8 cellular contexts compared by ENCODE assay signal in the genomic region with DNA sequence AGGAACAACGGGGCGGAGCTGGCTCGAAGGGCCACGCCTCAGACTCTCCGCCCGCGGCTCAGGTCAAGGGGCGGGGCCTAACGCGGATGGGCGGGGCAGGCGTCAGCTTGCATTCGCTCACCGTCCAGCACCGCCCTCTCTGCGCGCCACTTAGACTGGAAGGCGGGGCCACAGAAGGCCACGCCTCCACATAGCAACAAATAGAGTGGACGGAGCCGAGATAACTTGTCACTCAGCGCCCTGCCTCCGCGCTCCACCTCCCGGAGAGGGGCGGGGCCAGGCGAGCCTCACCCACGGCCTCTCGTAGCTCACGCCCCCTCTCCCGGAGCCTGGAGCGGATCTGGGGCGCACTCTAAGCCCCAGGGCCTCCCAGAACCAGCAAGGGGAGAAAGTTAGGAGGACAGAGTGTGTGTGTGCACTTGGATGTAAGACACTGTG. TPM values are rescaled to one million over a fixed set of nuclear protein-coding genes. Genes with fewer than 3 reads are reported as not detected.
A peak's percentile ranks its signal among the peaks of the same experiment; 100 is the strongest.
DNase-seq lines count a peak whose midpoint lies in the region; ATAC-seq and TF ChIP-seq lines count a peak whose summit lies in the region.

No MANE protein-coding gene starts in this region.

- H3K27ac Mint-ChIP-seq in activated T-cell treated with anti-CD3 and anti-CD28 coated beads, Interleukin-2, amount 50 U/mL, for 72 hours = peak overlapping the region; percentile 77

- peaks cover 8% of the 10 kb centered on the region for H3F3A ChIP-seq in GM23248 (ENCODE audit: insufficient read depth)

- peaks cover 14% of the 10 kb centered on the region for H3K27me3 Mint-ChIP-seq in activated T-cell treated with anti-CD3 and anti-CD28 coated beads, Interleukin-2, amount 50 U/mL, for 72 hours (ENCODE audit: low read depth)

- no peaks in the 10 kb centered on the region for H3K9me2 ChIP-seq in GM23248 (ENCODE audit: insufficient read depth)

- H3K79me2 ChIP-seq in GM23248 (ENCODE audit: insufficient read depth) = no peaks in the 10 kb centered on the region

- no peaks in the 10 kb centered on the region for H3K9me3 ChIP-seq in GM23248 (ENCODE audit: low read depth)
- H3K9me3 ChIP-seq in KOPT-K1 (ENCODE audit: insufficient read depth, low read length, poor library complexity, severe bottlenecking) = no peaks in the 10 kb centered on the region
- H3K9me3 ChIP-seq in Panc1 (ENCODE audit: control insufficient read depth, insufficient read depth, low read depth, low read length) = no peaks in the 10 kb centered on the region
- no peaks in the 10 kb centered on the region for H3K9me3 ChIP-seq in muscle layer of duodenum (ENCODE audit: control insufficient read depth in 1 of 2, low read length in 2 of 2)

- H3K4me2 ChIP-seq in GM23248 (ENCODE audit: unreplicated experiment) = peak overlapping the region; percentile 78

- peaks cover 4 to 5% of the 10 kb centered on the region in 2 donors for H3K36me3 Mint-ChIP-seq in activated T-cell treated with anti-CD3 and anti-CD28 coated beads, Interleukin-2, amount 50 U/mL, for 72 hours (ENCODE audit: insufficient read depth in 2 of 2)

- peak; percentile 96 for ATAC-seq in Panc1
- ATAC-seq in activated T-cell treated with anti-CD3 and anti-CD28 coated beads, Interleukin-2, amount 50 U/mL, for 72 hours (replicated peaks in 1 of 2) = peak; percentile 81 to 84
- peak; percentile 92 for ATAC-seq in esophagus mucosa

- H3K4me3 ChIP-seq in GM23248 = peak overlapping the region; percentile 79
- H3K4me3 ChIP-seq in Panc1 (ENCODE audit: low read depth in 2 of 2, low read length in 2 of 2) = peak overlapping the region; percentile 68 to 82
- peak overlapping the region; percentile 73 to 81 for H3K4me3 ChIP-seq in muscle layer of duodenum (ENCODE audit: low read depth in 1 of 2, low read length in 2 of 2)

- CTCF ChIA-PET in Panc1 (lab: Charles Lee) = no interaction called here

- H3K36me3 ChIP-seq in GM23248 (ENCODE audit: low read depth) = no peaks in the 10 kb centered on the region
- no peaks in the 10 kb centered on the region for H3K36me3 ChIP-seq in KOPT-K1 (ENCODE audit: insufficient read depth, low read length)
- H3K36me3 ChIP-seq in Panc1 (ENCODE audit: control insufficient read depth, insufficient read depth, low read length) = no peaks in the 10 kb centered on the region; the same call in 1 of the 2 replicates
- no peaks in the 10 kb centered on the region for H3K36me3 ChIP-seq in muscle layer of duodenum (ENCODE audit: control insufficient read depth in 1 of 2, insufficient read depth in 2 of 2, low read length in 2 of 2)

- WGBS in GM23248 (ENCODE audit: low coverage in 1 of 2, low lambda C conversion rate in 2 of 2, missing lambda C conversion rate in 2 of 2), 2 experiments = 0 to 2% methylated on average over 18 to 29 of the region's 33 CpGs

- H3K4me1 Mint-ChIP-seq in activated T-cell treated with anti-CD3 and anti-CD28 coated beads, Interleukin-2, amount 50 U/mL, for 72 hours (ENCODE audit: low read depth) = peaks cover 46% of the 10 kb centered on the region

- DNase-seq in DMS53 (lab: John Stamatoyannopoulos, UW) (peak; percentile 99), GM23248 (peak; percentile 99), Panc1 (ENCODE audit: low read depth, low spot score) (peak; percentile 92)
- DNase-seq in activated T-cell treated with anti-CD3 and anti-CD28 coated beads, Interleukin-2, amount 50 U/mL, for 72 hours = peak; percentile 100
- DNase-seq in stimulated activated CD8-positive, alpha-beta memory T cell treated with anti-CD3 and anti-CD28 coated beads, Interleukin-7, amount 100 ng/mL, for 1 hour (ENCODE audit: low read depth in 2 of 2) = peak; percentile 98 to 99

- peak overlapping the region; percentile 84 to 92 for H3K4me3 Mint-ChIP-seq in activated T-cell treated with anti-CD3 and anti-CD28 coated beads, Interleukin-2, amount 50 U/mL, for 72 hours

- H3K27ac ChIP-seq in GM23248 (peak overlapping the region; percentile 88), KOPT-K1 (ENCODE audit: low read depth, low read length, poor library complexity, severe bottlenecking) (peak overlapping the region; percentile 26), Panc1 (ENCODE audit: low read length) (peak overlapping the region; percentile 82; the same call in 1 of the 2 replicates), muscle layer of duodenum (ENCODE audit: low read length) (peak overlapping the region; percentile 97)

- peak overlapping the region; percentile 92 for H3K9ac ChIP-seq in GM23248

- peak overlapping the region; percentile 87 for H2AFZ ChIP-seq in GM23248

- H3K4me1 ChIP-seq in GM23248 (ENCODE audit: insufficient read depth) = peaks cover 22% of the 10 kb centered on the region
- peaks cover 10% of the 10 kb centered on the region; the same call in 1 of the 2 replicates for H3K4me1 ChIP-seq in Panc1 (ENCODE audit: control insufficient read depth, insufficient read depth, low read length)
- H3K4me1 ChIP-seq in muscle layer of duodenum (ENCODE audit: control insufficient read depth in 1 of 2, insufficient read depth in 2 of 2, low read length in 2 of 2) = peaks cover 13 to 32% of the 10 kb centered on the region in 2 donors

- intact Hi-C loops in Panc1 (cut with micrococcal nuclease; ENCODE audit: unreplicated experiment) = no loop called here

- no peaks in the 10 kb centered on the region for H3K27me3 ChIP-seq in GM23248 (replicated peaks; ENCODE audit: insufficient read depth)
- no peaks in the 10 kb centered on the region for H3K27me3 ChIP-seq in Panc1 (ENCODE audit: control insufficient read depth, insufficient read depth, low read length)
- H3K27me3 ChIP-seq in muscle layer of duodenum (ENCODE audit: low read depth, low read length) = no peaks in the 10 kb centered on the region

- no peaks in the 10 kb centered on the region for H4K20me1 ChIP-seq in GM23248 (ENCODE audit: insufficient read depth)

- H3K9me3 Mint-ChIP-seq in activated T-cell treated with anti-CD3 and anti-CD28 coated beads, Interleukin-2, amount 50 U/mL, for 72 hours = no peaks in the 10 kb centered on the region

- BruUV-seq in Panc1 (replicated peaks; lab: Mats Ljungman, UMichigan) = no TSS peak

- no peak for TF ChIP-seq CTCF in Panc1 (IDR thresholded peaks at IDR 0.05)

- in situ Hi-C loops in GM23248 (cut with MboI) (no loop called here), Panc1 (cut with HindIII; ENCODE audit: low pct_unique_long_range_greater_than_20kb, low sequenced_read_pairs) (no loop called here)

- POLR2A ChIA-PET in Panc1 (lab: Charles Lee) = interaction anchor here (0.5 kb wide), 1 partner anchor 185 kb away, joined by 3 read pairs; no protein-coding TSS in a partner anchor

RNA-seq across cellular contexts. Expression of gene BLVRB, which starts 0.3 kb away (rescaled TPM):
- 50.7 and 71.1 TPM in 2 replicates for total RNA-seq in GM23248 (2014; rRNA removed; shearing (Covaris generic))
- polyA plus RNA-seq in GM23248 (2016; fragmentation: Nextera tagmentation; extraction: Ambion mirVana) = 52.7 and 56.9 TPM in 2 replicates
- total RNA-seq in Panc1 (2021; ENCODE audit: unreplicated experiment) = 45.6 TPM
- 105 TPM for polyA plus RNA-seq in Panc1 (2012; ENCODE audit: insufficient read length)
- total RNA-seq in activated T-cell treated with anti-CD3 and anti-CD28 coated beads, Interleukin-2, amount 50 U/mL, for 72 hours = 10 to 100 TPM; 40.7 to 51.0 TPM
- 119 TPM for total RNA-seq in esophagus mucosa

RNA-seq across cellular contexts. Expression of gene SPTBN4, which starts 1.0 kb away (rescaled TPM):
- total RNA-seq in GM23248 (2014; rRNA removed; shearing (Covaris generic)) = 2.1 and 2.8 TPM in 2 replicates
- 0.24 and 0.69 TPM in 2 replicates for polyA plus RNA-seq in GM23248 (2016; fragmentation: Nextera tagmentation; extraction: Ambion mirVana)
- total RNA-seq in Panc1 (2021; ENCODE audit: unreplicated experiment) (1.2 TPM), esophagus mucosa (0.20 TPM)
- 0.98 TPM for polyA plus RNA-seq in Panc1 (2012; ENCODE audit: insufficient read length)
- 1 to 10 TPM; 2.2 to 4.8 TPM for total RNA-seq in activated T-cell treated with anti-CD3 and anti-CD28 coated beads, Interleukin-2, amount 50 U/mL, for 72 hours

RNA-seq across cellular contexts. Expression of gene SERTAD3, which starts 21.7 kb away (rescaled TPM):
- 21.8 and 37.9 TPM in 2 replicates for total RNA-seq in GM23248 (2014; rRNA removed; shearing (Covaris generic))
- 40.7 and 41.2 TPM in 2 replicates for polyA plus RNA-seq in GM23248 (2016; fragmentation: Nextera tagmentation; extraction: Ambion mirVana)
- total RNA-seq in Panc1 (2021; ENCODE audit: unreplicated experiment) (35.7 TPM), esophagus mucosa (20.7 TPM)
- 39.6 TPM for polyA plus RNA-seq in Panc1 (2012; ENCODE audit: insufficient read length)
- 10 to 100 TPM; 12.6 to 16.3 TPM for total RNA-seq in activated T-cell treated with anti-CD3 and anti-CD28 coated beads, Interleukin-2, amount 50 U/mL, for 72 hours

RNA-seq across cellular contexts. Expression of gene SERTAD1, which starts 40.0 kb away (rescaled TPM):
- 31.7 and 40.2 TPM in 2 replicates for total RNA-seq in GM23248 (2014; rRNA removed; shearing (Covaris generic))
- 34.5 and 36.2 TPM in 2 replicates for polyA plus RNA-seq in GM23248 (2016; fragmentation: Nextera tagmentation; extraction: Ambion mirVana)
- total RNA-seq in Panc1 (2021; ENCODE audit: unreplicated experiment) (13.4 TPM), esophagus mucosa (14.7 TPM)
- 13.7 TPM for polyA plus RNA-seq in Panc1 (2012; ENCODE audit: insufficient read length)
- total RNA-seq in activated T-cell treated with anti-CD3 and anti-CD28 coated beads, Interleukin-2, amount 50 U/mL, for 72 hours = 10 to 100 TPM; 12.9 to 16.9 TPM

RNA-seq across cellular contexts. Expression of gene PRX, which starts 52.6 kb away (rescaled TPM):
- total RNA-seq in GM23248 (2014; rRNA removed; shearing (Covaris generic)) = 3.8 and 4.0 TPM in 2 replicates
- polyA plus RNA-seq in GM23248 (2016; fragmentation: Nextera tagmentation; extraction: Ambion mirVana) = 0.52 and 0.54 TPM in 2 replicates
- total RNA-seq in Panc1 (2021; ENCODE audit: unreplicated experiment) = 3.4 TPM
- polyA plus RNA-seq in Panc1 (2012; ENCODE audit: insufficient read length) = 4.0 TPM
- total RNA-seq in activated T-cell treated with anti-CD3 and anti-CD28 coated beads, Interleukin-2, amount 50 U/mL, for 72 hours = 1 to 10 TPM; 3.4 to 3.7 TPM
- total RNA-seq in esophagus mucosa = 0.80 TPM

Comparison
In these comparisons a context has a peak if more than half of its experiments do, and no peak if none do; other contexts are left out.
1. Peak in every context shown above with its lines: DNase-seq, ATAC-seq, H3K4me3 ChIP-seq and H3K27ac ChIP-seq.
2. H3K27ac ChIP-seq: peak in every context shown above with its lines; median percentile 97 in muscle layer of duodenum; 88 in GM23248; 82 in Panc1; 26 in KOPT-K1.